ENCODE assay signal across 25 cellular contexts in genomic region chr20:52142801-52143200, GRCh38.
"Had no signal": no experiment of that assay in that cellular context is flagged by ENCODE, and none has a peak within 500 bp of the region (broad histone marks: within the 10 kb centered on the region; RNA-seq: fewer than 3 reads in every experiment).

No MANE protein-coding gene starts in this region.

- H3K36me3 ChIP-seq: brain microvascular endothelial cell, cardiac muscle cell, MG63, WERI-Rb-1 had no signal

- H3K27ac Mint-ChIP-seq: activated CD4-positive, alpha-beta memory T cell treated with anti-CD3 and anti-CD28 coated beads, Interleukin-2, amount 10 ng/mL, durations not matched to agents 7 days and 5 days; activated CD4-positive, alpha-beta T cell treated with anti-CD3 and anti-CD28 coated beads for 36 hours; activated naive CD4-positive, alpha-beta T cell treated with anti-CD3 and anti-CD28 coated beads, Interleukin-2, amount 10 ng/mL, durations not matched to agents 7 days and 5 days; activated naive CD8-positive, alpha-beta T cell treated with anti-CD3 and anti-CD28 coated beads for 36 hours; activated T-helper 17 cell treated with anti-CD3 and anti-CD28 coated beads, Interleukin-2, amount 50 U/mL, for 72 hours; T-helper 1 cell treated with Interleukin-12 subunit alpha and Interleukin-12 subunit beta and Interleukin-4 antibody, amounts not matched to agents 30 μg/mL and 1 μg/mL, for 36 hours had no signal

- ATAC-seq: activated CD4-positive, alpha-beta T cell treated with anti-CD3 and anti-CD28 coated beads for 36 hours; activated T-helper 17 cell treated with anti-CD3 and anti-CD28 coated beads, Interleukin-2, amount 50 U/mL, for 72 hours had no signal

- H3K27me3 ChIP-seq: brain microvascular endothelial cell, cardiac muscle cell, MG63 had no signal

- H3K27ac ChIP-seq: brain microvascular endothelial cell, cardiac muscle cell, PC-9, SK-N-MC, WERI-Rb-1 had no signal

- H3K4me2 ChIP-seq: PC-9 had no signal

- H2AFZ ChIP-seq: PC-9 had no signal

- H3K27me3 Mint-ChIP-seq: activated CD4-positive, alpha-beta memory T cell treated with anti-CD3 and anti-CD28 coated beads, Interleukin-2, amount 10 ng/mL, durations not matched to agents 7 days and 5 days; activated CD4-positive, alpha-beta T cell treated with anti-CD3 and anti-CD28 coated beads for 36 hours; activated naive CD4-positive, alpha-beta T cell treated with anti-CD3 and anti-CD28 coated beads, Interleukin-2, amount 10 ng/mL, durations not matched to agents 7 days and 5 days; activated naive CD8-positive, alpha-beta T cell treated with anti-CD3 and anti-CD28 coated beads for 36 hours; activated T-helper 17 cell treated with anti-CD3 and anti-CD28 coated beads, Interleukin-2, amount 50 U/mL, for 72 hours had no signal

- H3K4me1 Mint-ChIP-seq: activated CD4-positive, alpha-beta memory T cell treated with anti-CD3 and anti-CD28 coated beads, Interleukin-2, amount 10 ng/mL, durations not matched to agents 7 days and 5 days; activated CD4-positive, alpha-beta T cell treated with anti-CD3 and anti-CD28 coated beads for 36 hours; activated naive CD8-positive, alpha-beta T cell treated with anti-CD3 and anti-CD28 coated beads for 36 hours; activated T-helper 17 cell treated with anti-CD3 and anti-CD28 coated beads, Interleukin-2, amount 50 U/mL, for 72 hours had no signal

- H3K4me3 Mint-ChIP-seq: activated CD4-positive, alpha-beta memory T cell treated with anti-CD3 and anti-CD28 coated beads, Interleukin-2, amount 10 ng/mL, durations not matched to agents 7 days and 5 days; activated CD4-positive, alpha-beta T cell treated with anti-CD3 and anti-CD28 coated beads for 36 hours; activated naive CD4-positive, alpha-beta T cell treated with anti-CD3 and anti-CD28 coated beads, Interleukin-2, amount 10 ng/mL, durations not matched to agents 7 days and 5 days; activated naive CD8-positive, alpha-beta T cell treated with anti-CD3 and anti-CD28 coated beads for 36 hours; activated T-helper 17 cell treated with anti-CD3 and anti-CD28 coated beads, Interleukin-2, amount 50 U/mL, for 72 hours; T-helper 1 cell treated with Interleukin-12 subunit alpha and Interleukin-12 subunit beta and Interleukin-4 antibody, amounts not matched to agents 30 μg/mL and 1 μg/mL, for 36 hours had no signal

- H3K4me3 ChIP-seq: cardiac muscle cell, MG63, PC-9, SK-N-MC had no signal

- H3K36me3 Mint-ChIP-seq: activated naive CD4-positive, alpha-beta T cell treated with anti-CD3 and anti-CD28 coated beads, Interleukin-2, amount 10 ng/mL, durations not matched to agents 7 days and 5 days had no signal

- DNase-seq: activated CD4-positive, alpha-beta memory T cell treated with anti-CD3 and anti-CD28 coated beads, Interleukin-2, amount 10 ng/mL, durations not matched to agents 7 days and 5 days; activated CD4-positive, alpha-beta T cell treated with anti-CD3 and anti-CD28 coated beads for 36 hours; activated CD4-positive, alpha-beta T cell treated with anti-CD3 and anti-CD28 coated beads, Interleukin-2, amount 50 U/mL, for 1 hour; activated gamma-delta T cell treated with Interleukin-2 at 50 U/mL for 16 hours; activated naive CD4-positive, alpha-beta T cell treated with anti-CD3 and anti-CD28 coated beads, Interleukin-2, amount 10 ng/mL, durations not matched to agents 7 days and 5 days; activated naive CD8-positive, alpha-beta T cell treated with anti-CD3 and anti-CD28 coated beads for 36 hours; activated T-cell treated with anti-CD3 and anti-CD28 coated beads for 4 hours; activated T-cell treated with anti-CD3 and anti-CD28 coated beads, Interleukin-2, amount 50 U/mL, for 48 hours; brain microvascular endothelial cell; MG63; NCI-H1092; NCI-H1417; NCI-H1930; NCI-H2171; NCI-H2227 treated with DMSO at 0.1 percent for 48 hours; NCI-H446 treated with DMSO at 0.1 percent for 48 hours; NCI-H526; NCI-H774; PC-9; SHP77 treated with DMSO at 0.1 percent for 48 hours; WERI-Rb-1 had no signal

- H3K9me3 Mint-ChIP-seq: activated CD4-positive, alpha-beta memory T cell treated with anti-CD3 and anti-CD28 coated beads, Interleukin-2, amount 10 ng/mL, durations not matched to agents 7 days and 5 days; activated naive CD4-positive, alpha-beta T cell treated with anti-CD3 and anti-CD28 coated beads, Interleukin-2, amount 10 ng/mL, durations not matched to agents 7 days and 5 days; activated naive CD8-positive, alpha-beta T cell treated with anti-CD3 and anti-CD28 coated beads for 36 hours; activated T-helper 17 cell treated with anti-CD3 and anti-CD28 coated beads, Interleukin-2, amount 50 U/mL, for 72 hours; T-helper 1 cell treated with Interleukin-12 subunit alpha and Interleukin-12 subunit beta and Interleukin-4 antibody, amounts not matched to agents 30 μg/mL and 1 μg/mL, for 36 hours had no signal
